Comparison of ENCODE assay signal across 1 cellular context in the genomic region with DNA sequence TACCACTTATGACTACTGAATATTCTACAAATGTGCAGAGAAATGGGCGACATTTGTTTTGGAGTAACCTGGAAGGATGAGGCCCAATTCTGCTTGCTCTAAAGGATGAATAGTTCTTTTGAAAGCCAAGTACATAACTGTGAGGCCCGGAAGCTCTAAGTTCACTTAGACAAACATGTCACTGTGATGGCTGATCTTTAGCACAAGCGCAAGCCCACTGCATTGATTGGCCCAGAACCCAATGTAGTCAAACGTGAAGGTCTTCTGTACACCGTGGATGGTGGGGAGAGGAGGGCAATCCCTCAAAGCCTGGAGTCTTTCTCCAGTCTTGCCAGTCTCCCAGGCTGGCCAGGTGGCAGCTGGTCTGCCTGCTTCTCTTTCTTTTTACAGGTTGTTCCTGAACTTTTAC.
A peak's percentile ranks its signal among the peaks of the same experiment; 100 is the strongest.
TF ChIP-seq lines count a peak whose summit lies in the region.

No MANE protein-coding gene starts in this region.

TF ChIP-seq in HepG2, 621 proteins besides CTCF, POLR2A, EP300 and RAD21 (continued from another document and continues in another):
- TF ChIP-seq ARID3A (IDR thresholded peaks at IDR 0.05; ENCODE audit: low read depth, low read length), result no peak
- no peak for TF ChIP-seq ZNF367 (CRISPR knock-in tag; IDR thresholded peaks at IDR 0.05; ENCODE audit: borderline replicate concordance)
- TF ChIP-seq, protein P1, sequence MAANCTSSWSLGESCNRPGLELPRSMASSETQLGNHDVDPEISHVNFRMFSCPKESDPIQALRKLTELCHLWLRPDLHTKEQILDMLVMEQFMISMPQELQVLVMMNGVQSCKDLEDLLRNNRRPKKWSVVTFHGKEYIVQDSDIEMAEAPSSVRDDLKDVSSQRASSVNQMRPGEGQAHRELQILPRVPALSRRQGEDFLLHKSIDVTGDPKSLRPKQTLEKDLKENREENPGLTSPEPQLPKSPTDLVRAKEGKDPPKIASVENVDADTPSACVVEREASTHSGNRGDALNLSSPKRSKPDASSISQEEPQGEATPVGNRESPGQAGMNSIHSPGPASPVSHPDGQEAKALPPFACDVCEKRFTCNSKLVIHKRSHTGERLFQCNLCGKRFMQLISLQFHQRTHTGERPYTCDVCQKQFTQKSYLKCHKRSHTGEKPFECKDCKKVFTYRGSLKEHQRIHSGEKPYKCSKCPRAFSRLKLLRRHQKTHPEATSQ (CRISPR knock-in tag; IDR thresholded peaks at IDR 0.05; ENCODE audit: borderline replicate concordance), result peak; percentile 68; the same call in 1 of the 2 replicates
- TF ChIP-seq CENPX (CRISPR knock-in tag; IDR thresholded peaks at IDR 0.05), result no peak
- TF ChIP-seq, protein P2, sequence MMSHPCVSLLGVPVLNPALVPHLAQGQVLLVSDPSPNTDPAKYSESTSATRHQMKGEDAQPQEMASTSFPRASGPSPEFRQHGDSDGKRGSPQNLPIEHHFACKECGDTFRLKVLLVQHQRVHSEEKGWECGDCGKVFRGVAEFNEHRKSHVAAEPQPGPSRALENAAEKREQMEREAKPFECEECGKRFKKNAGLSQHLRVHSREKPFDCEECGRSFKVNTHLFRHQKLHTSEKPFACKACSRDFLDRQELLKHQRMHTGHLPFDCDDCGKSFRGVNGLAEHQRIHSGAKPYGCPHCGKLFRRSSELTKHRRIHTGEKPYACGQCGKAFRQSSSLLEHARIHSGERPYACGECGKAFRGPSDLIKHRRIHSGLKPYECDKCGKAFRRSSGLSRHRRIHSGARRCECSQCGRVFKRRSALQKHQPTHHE (CRISPR knock-in tag; IDR thresholded peaks at IDR 0.05; ENCODE audit: borderline replicate concordance), result no peak
- TF ChIP-seq ZNF562 (CRISPR knock-in tag; IDR thresholded peaks at IDR 0.05; ENCODE audit: borderline replicate concordance), result no peak
- no peak for TF ChIP-seq ZNF383 (CRISPR knock-in tag; IDR thresholded peaks at IDR 0.05; ENCODE audit: borderline replicate concordance)
- TF ChIP-seq KDM3A (CRISPR knock-in tag; IDR thresholded peaks at IDR 0.05; ENCODE audit: low read depth), result no peak
- peak; percentile 46; the same call in 1 of the 2 replicates for TF ChIP-seq CBX5 (CRISPR knock-in tag; IDR thresholded peaks at IDR 0.05; ENCODE audit: borderline replicate concordance)
- TF ChIP-seq PTBP1 (IDR thresholded peaks at IDR 0.05; ENCODE audit: low read depth, low read length, poor library complexity, severe bottlenecking), result no peak
- TF ChIP-seq, protein P3, sequence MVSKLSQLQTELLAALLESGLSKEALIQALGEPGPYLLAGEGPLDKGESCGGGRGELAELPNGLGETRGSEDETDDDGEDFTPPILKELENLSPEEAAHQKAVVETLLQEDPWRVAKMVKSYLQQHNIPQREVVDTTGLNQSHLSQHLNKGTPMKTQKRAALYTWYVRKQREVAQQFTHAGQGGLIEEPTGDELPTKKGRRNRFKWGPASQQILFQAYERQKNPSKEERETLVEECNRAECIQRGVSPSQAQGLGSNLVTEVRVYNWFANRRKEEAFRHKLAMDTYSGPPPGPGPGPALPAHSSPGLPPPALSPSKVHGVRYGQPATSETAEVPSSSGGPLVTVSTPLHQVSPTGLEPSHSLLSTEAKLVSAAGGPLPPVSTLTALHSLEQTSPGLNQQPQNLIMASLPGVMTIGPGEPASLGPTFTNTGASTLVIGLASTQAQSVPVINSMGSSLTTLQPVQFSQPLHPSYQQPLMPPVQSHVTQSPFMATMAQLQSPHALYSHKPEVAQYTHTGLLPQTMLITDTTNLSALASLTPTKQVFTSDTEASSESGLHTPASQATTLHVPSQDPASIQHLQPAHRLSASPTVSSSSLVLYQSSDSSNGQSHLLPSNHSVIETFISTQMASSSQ (IDR thresholded peaks at IDR 0.05; ENCODE audit: low read depth), result 0 out of 2 replicates have a peak, but pooled peaks have one; percentile 18
- TF ChIP-seq, protein P3 (CRISPR knock-in tag; IDR thresholded peaks at IDR 0.05; ENCODE audit: borderline replicate concordance), result no peak; the same call in 1 of the 2 replicates
- TF ChIP-seq, protein P4, sequence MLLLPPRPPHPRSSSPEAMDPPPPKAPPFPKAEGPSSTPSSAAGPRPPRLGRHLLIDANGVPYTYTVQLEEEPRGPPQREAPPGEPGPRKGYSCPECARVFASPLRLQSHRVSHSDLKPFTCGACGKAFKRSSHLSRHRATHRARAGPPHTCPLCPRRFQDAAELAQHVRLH (CRISPR knock-in tag; IDR thresholded peaks at IDR 0.05; ENCODE audit: borderline replicate concordance, low read depth), result no peak
- TF ChIP-seq ZNF703 (CRISPR knock-in tag; IDR thresholded peaks at IDR 0.05; ENCODE audit: borderline replicate concordance), result no peak
- no peak for TF ChIP-seq ZNF234 (CRISPR knock-in tag; conservative IDR thresholded peaks at IDR 0.05)
- TF ChIP-seq MAZ (IDR thresholded peaks at IDR 0.05; ENCODE audit: borderline replicate concordance, low read depth, low read length), result no peak
- TF ChIP-seq MAZ (CRISPR knock-in tag; IDR thresholded peaks at IDR 0.05; ENCODE audit: low read depth), result no peak
- no peak for TF ChIP-seq ZNF101 (CRISPR knock-in tag; IDR thresholded peaks at IDR 0.05; ENCODE audit: borderline replicate concordance, low read depth)
- TF ChIP-seq ZNF547 (CRISPR knock-in tag; IDR thresholded peaks at IDR 0.05), result no peak
- no peak for TF ChIP-seq MATR3 (CRISPR knock-in tag; IDR thresholded peaks at IDR 0.05)
- no peak for TF ChIP-seq SKIL (CRISPR knock-in tag; IDR thresholded peaks at IDR 0.05; ENCODE audit: borderline replicate concordance)
- 0 out of 2 replicates have a peak, but pooled peaks have one; percentile 24 for TF ChIP-seq ZNF350 (CRISPR knock-in tag; IDR thresholded peaks at IDR 0.05; ENCODE audit: borderline replicate concordance, low read depth)
- no peak for TF ChIP-seq MXD1 (CRISPR knock-in tag; IDR thresholded peaks at IDR 0.05)
- TF ChIP-seq ZNF230 (CRISPR knock-in tag; IDR thresholded peaks at IDR 0.05), result no peak
- TF ChIP-seq ZSCAN30 (CRISPR knock-in tag; IDR thresholded peaks at IDR 0.05), result no peak
- no peak for TF ChIP-seq E2F5 (CRISPR knock-in tag; conservative IDR thresholded peaks at IDR 0.05)
- no peak for TF ChIP-seq RORA (CRISPR knock-in tag; IDR thresholded peaks at IDR 0.05)
- TF ChIP-seq JARID2 (CRISPR knock-in tag; IDR thresholded peaks at IDR 0.05; ENCODE audit: insufficient replicate concordance), result no peak
- peak; percentile 78 for TF ChIP-seq ASH2L (IDR thresholded peaks at IDR 0.05; ENCODE audit: insufficient read length, low read depth, low read length)
- no peak for TF ChIP-seq ARNT (IDR thresholded peaks at IDR 0.05)
- TF ChIP-seq ZNF775 (CRISPR knock-in tag; IDR thresholded peaks at IDR 0.05; ENCODE audit: borderline replicate concordance), result no peak
- TF ChIP-seq ZNF253 (CRISPR knock-in tag; IDR thresholded peaks at IDR 0.05; ENCODE audit: borderline replicate concordance), result no peak
- TF ChIP-seq PLRG1 (conservative IDR thresholded peaks at IDR 0.05), result no peak
- TF ChIP-seq KAT7 (CRISPR knock-in tag; IDR thresholded peaks at IDR 0.05; ENCODE audit: borderline replicate concordance), result no peak
- TF ChIP-seq CHCHD3 (CRISPR knock-in tag; IDR thresholded peaks at IDR 0.05), result no peak
- no peak for TF ChIP-seq ZKSCAN1 (IDR thresholded peaks at IDR 0.05; ENCODE audit: low read length)
- TF ChIP-seq ZNF577 (CRISPR knock-in tag; IDR thresholded peaks at IDR 0.05; ENCODE audit: borderline replicate concordance, low read depth), result no peak
- TF ChIP-seq ZNF441 (CRISPR knock-in tag; IDR thresholded peaks at IDR 0.05; ENCODE audit: borderline replicate concordance), result no peak
- peak; percentile 81 for TF ChIP-seq KDM6A (CRISPR knock-in tag; IDR thresholded peaks at IDR 0.05; ENCODE audit: low read depth)
- TF ChIP-seq ZNF776 (CRISPR knock-in tag; IDR thresholded peaks at IDR 0.05), result no peak
- TF ChIP-seq CCDC6 (CRISPR knock-in tag; IDR thresholded peaks at IDR 0.05), result no peak
- TF ChIP-seq ZNF672 (CRISPR knock-in tag; IDR thresholded peaks at IDR 0.05), result no peak
- no peak for TF ChIP-seq RFX1 (IDR thresholded peaks at IDR 0.05)
- no peak for TF ChIP-seq KDM5B (CRISPR knock-in tag; IDR thresholded peaks at IDR 0.05; ENCODE audit: borderline replicate concordance)
- TF ChIP-seq TEAD3 (CRISPR knock-in tag; optimal IDR thresholded peaks at IDR 0.05; ENCODE audit: borderline replicate concordance), result peak; percentile 77
- no peak for TF ChIP-seq MAFG (CRISPR knock-in tag; IDR thresholded peaks at IDR 0.05)
- no peak for TF ChIP-seq TCF12 (IDR thresholded peaks at IDR 0.05)
- TF ChIP-seq TCF12 (CRISPR knock-in tag; IDR thresholded peaks at IDR 0.05), result no peak
- TF ChIP-seq SMYD3 (CRISPR knock-in tag; IDR thresholded peaks at IDR 0.05), result no peak
- no peak for TF ChIP-seq SP1 (IDR thresholded peaks at IDR 0.05)
- TF ChIP-seq SP1 (CRISPR knock-in tag; IDR thresholded peaks at IDR 0.05), result no peak
- TF ChIP-seq MYNN (CRISPR knock-in tag; IDR thresholded peaks at IDR 0.05; ENCODE audit: low read depth), result no peak
- peak; percentile 98 for TF ChIP-seq POGZ (CRISPR knock-in tag; IDR thresholded peaks at IDR 0.05)
- no peak for TF ChIP-seq SP140L (CRISPR knock-in tag; IDR thresholded peaks at IDR 0.05; ENCODE audit: borderline replicate concordance)
- TF ChIP-seq GZF1 (CRISPR knock-in tag; IDR thresholded peaks at IDR 0.05), result no peak
- TF ChIP-seq, protein P5, sequence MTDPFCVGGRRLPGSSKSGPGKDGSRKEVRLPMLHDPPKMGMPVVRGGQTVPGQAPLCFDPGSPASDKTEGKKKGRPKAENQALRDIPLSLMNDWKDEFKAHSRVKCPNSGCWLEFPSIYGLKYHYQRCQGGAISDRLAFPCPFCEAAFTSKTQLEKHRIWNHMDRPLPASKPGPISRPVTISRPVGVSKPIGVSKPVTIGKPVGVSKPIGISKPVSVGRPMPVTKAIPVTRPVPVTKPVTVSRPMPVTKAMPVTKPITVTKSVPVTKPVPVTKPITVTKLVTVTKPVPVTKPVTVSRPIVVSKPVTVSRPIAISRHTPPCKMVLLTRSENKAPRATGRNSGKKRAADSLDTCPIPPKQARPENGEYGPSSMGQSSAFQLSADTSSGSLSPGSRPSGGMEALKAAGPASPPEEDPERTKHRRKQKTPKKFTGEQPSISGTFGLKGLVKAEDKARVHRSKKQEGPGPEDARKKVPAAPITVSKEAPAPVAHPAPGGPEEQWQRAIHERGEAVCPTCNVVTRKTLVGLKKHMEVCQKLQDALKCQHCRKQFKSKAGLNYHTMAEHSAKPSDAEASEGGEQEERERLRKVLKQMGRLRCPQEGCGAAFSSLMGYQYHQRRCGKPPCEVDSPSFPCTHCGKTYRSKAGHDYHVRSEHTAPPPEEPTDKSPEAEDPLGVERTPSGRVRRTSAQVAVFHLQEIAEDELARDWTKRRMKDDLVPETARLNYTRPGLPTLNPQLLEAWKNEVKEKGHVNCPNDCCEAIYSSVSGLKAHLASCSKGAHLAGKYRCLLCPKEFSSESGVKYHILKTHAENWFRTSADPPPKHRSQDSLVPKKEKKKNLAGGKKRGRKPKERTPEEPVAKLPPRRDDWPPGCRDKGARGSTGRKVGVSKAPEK (CRISPR knock-in tag; IDR thresholded peaks at IDR 0.05; ENCODE audit: borderline replicate concordance), result no peak
- no peak for TF ChIP-seq SIX1 (CRISPR knock-in tag; IDR thresholded peaks at IDR 0.05; ENCODE audit: borderline replicate concordance)
- TF ChIP-seq ONECUT2 (CRISPR knock-in tag; IDR thresholded peaks at IDR 0.05), result peak; percentile 74
- TF ChIP-seq KLF12 (CRISPR knock-in tag; IDR thresholded peaks at IDR 0.05; ENCODE audit: borderline replicate concordance), result 0 out of 2 replicates have a peak, but pooled peaks have one; percentile 11
